ENCODE assay signal across 9 cellular contexts in genomic region chr12:102479099-102479887, GRCh38. TPM values are rescaled to one million over a fixed set of nuclear protein-coding genes. Genes with fewer than 3 reads are reported as not detected.
DNase-seq lines count a peak whose midpoint lies in the region; ATAC-seq, FAIRE-seq and TF ChIP-seq lines count a peak whose summit lies in the region.
"Had no signal": no experiment of that assay in that cellular context is flagged by ENCODE, and none has a peak within 500 bp of the region (broad histone marks: within the 10 kb centered on the region; RNA-seq: fewer than 3 reads in every experiment).

No MANE protein-coding gene starts in this region.

- H4K91ac ChIP-seq in H1 (replicated peaks; ENCODE audit: insufficient read length, low read length) = no peak overlapping the region

- no peaks in the 10 kb centered on the region for H3K23me2 ChIP-seq in H1 (ENCODE audit: low read depth, low read length)

- H4K20me1 ChIP-seq in H1 (replicated peaks in 1 of 2; ENCODE audit: control insufficient read depth in 1 of 2, insufficient read depth in 2 of 2, low read length in 2 of 2) = no peaks in the 10 kb centered on the region

- H3K27me3 ChIP-seq in H1 (replicated peaks in 1 of 4; ENCODE audit: control insufficient read depth in 3 of 4, extremely low read depth in 1 of 4, insufficient read depth in 3 of 4, low read length in 3 of 4) = no peaks in the 10 kb centered on the region

- TF ChIP-seq EP300 in H1 (IDR thresholded peaks at IDR 0.05; ENCODE audit: borderline replicate concordance in 1 of 2, low read depth in 2 of 2, low read length in 2 of 2) = no peak

- CTCF ChIA-PET in H1 (lab: Charles Lee; ENCODE audit: partially characterized antibody) = interaction anchor here (1.0 to 1.5 kb wide), 4 partner anchors 179 to 899 kb away, joined by 3 to 8 read pairs (median 4); no protein-coding TSS in a partner anchor
- CTCF ChIA-PET in GM10248 (lab: Yijun Ruan, JAX) = interaction anchor here (0.6 to 1.8 kb wide), 7 partner anchors 9 to 847 kb away, joined by 3 to 6 read pairs (median 4); no protein-coding TSS in a partner anchor

- H2BK15ac ChIP-seq in H1 (ENCODE audit: low read length) = no peak overlapping the region

- no peaks in the 10 kb centered on the region for H3K36me3 ChIP-seq in H1 (ENCODE audit: control insufficient read depth in 2 of 4, insufficient read depth in 4 of 4, low read length in 3 of 4)

- no peak overlapping the region for H3K9ac ChIP-seq in H1 (replicated peaks in 1 of 4; ENCODE audit: extremely low read depth in 1 of 4, low read depth in 3 of 4, low read length in 3 of 4)

- no peak overlapping the region for H2AK5ac ChIP-seq in H1 (ENCODE audit: low read depth, low read length)

- POLR2A ChIA-PET in H1 (lab: Charles Lee; ENCODE audit: partially characterized antibody) = no interaction called here
- POLR2A ChIA-PET in GM10248 (lab: Yijun Ruan, JAX) = no interaction called here

- no peak for TF ChIP-seq RAD21 in H1 (IDR thresholded peaks at IDR 0.05 in 1 of 2, conservative IDR thresholded peaks at IDR 0.05 in 1 of 2; ENCODE audit: low read depth in 2 of 2, low read length in 2 of 2)

- ATAC-seq in GM21367 (IDR thresholded peaks at IDR 0.05; ENCODE audit: unreplicated experiment) (peak; percentile 22), HG03520 (IDR thresholded peaks at IDR 0.05; ENCODE audit: unreplicated experiment) (peak; percentile 28), sciatic nerve (peak; percentile 47)

- no peak overlapping the region for H3K4me3 ChIP-seq in H1 (ENCODE audit: extremely low read depth in 1 of 4, insufficient read depth in 2 of 4, low read depth in 3 of 4, low read length in 4 of 4)

- no peak for TF ChIP-seq POLR2A in H1 (IDR thresholded peaks at IDR 0.05; ENCODE audit: control extremely low read depth in 1 of 2, low read depth in 2 of 2, low read length in 2 of 2)

- H3K56ac ChIP-seq in H1 (replicated peaks; ENCODE audit: insufficient read length, low read depth, low read length) = no peak overlapping the region

- no peak overlapping the region for H2BK12ac ChIP-seq in H1 (ENCODE audit: low read depth, low read length)

- H4K8ac ChIP-seq in H1 (ENCODE audit: extremely low read depth, insufficient read depth, low read length) = no peak overlapping the region

- intact Hi-C loops in sciatic nerve (cut with DNase I) = no loop called here

- FAIRE-seq in H1 (lab: Jason Lieb, UNC) = no peak

- no peak overlapping the region for H3K18ac ChIP-seq in H1 (ENCODE audit: extremely low read depth, low read length)

- no peak overlapping the region for H4K5ac ChIP-seq in H1 (ENCODE audit: insufficient read length, low read depth, low read length)

- WGBS in H1 (ENCODE audit: extremely low coverage in 1 of 2, insufficient coverage in 1 of 2, insufficient read length in 1 of 2, insufficient replicate concordance in 2 of 2, low coverage in 1 of 2, low lambda C conversion rate in 2 of 2, missing lambda C conversion rate in 1 of 2), 2 experiments = 86% methylated on average over 11 of the region's 11 CpGs; no CpG with 5 or more reads in 1 of the 2 experiments

- H3K23ac ChIP-seq in H1 (ENCODE audit: insufficient read length) = no peak overlapping the region

- no peak overlapping the region for H2AFZ ChIP-seq in H1 (ENCODE audit: low read length)

- H3K79me1 ChIP-seq in H1 (ENCODE audit: low read depth, low read length) = no peaks in the 10 kb centered on the region

- H3K4ac ChIP-seq in H1 (replicated peaks; ENCODE audit: insufficient read length, low read depth, low read length) = no peak overlapping the region

- H2BK120ac ChIP-seq in H1 (replicated peaks; ENCODE audit: low read depth, low read length) = no peak overlapping the region

- DNase-seq in EH (ENCODE audit: low read depth) (peak; percentile 67), H1 (ENCODE audit: low read depth in 1 of 2, low spot score in 2 of 2) (no peak), sciatic nerve (ENCODE audit: low spot score) (no peak), HUDEP-2 (lab: John Stamatoyannopoulos, UW; ENCODE audit: unreplicated experiment in 76 of 76) (no peak), GM10248 (ENCODE audit: extremely low spot score) (no peak)
- DNase-seq in activated CD4-positive, CD25-positive, alpha-beta regulatory T cell (lab: John Stamatoyannopoulos, UW) = no peak

- no peak overlapping the region for H3K14ac ChIP-seq in H1 (ENCODE audit: insufficient read length)

- peaks cover 6 to 12% (median 8%) of the 10 kb centered on the region in 4 experiments; a peak in 5 of 7 replicates for H3K4me1 ChIP-seq in H1 (replicated peaks in 1 of 4; ENCODE audit: control insufficient read depth in 3 of 4, insufficient read depth in 4 of 4, low read length in 3 of 4)

- H3K79me2 ChIP-seq in H1 (ENCODE audit: control insufficient read depth in 1 of 2, insufficient read depth in 2 of 2, low read length in 2 of 2) = no peaks in the 10 kb centered on the region

- H3K27ac ChIP-seq in H1 (ENCODE audit: low read depth, low read length) = no peak overlapping the region

- TF ChIP-seq CTCF in H1 (IDR thresholded peaks at IDR 0.05; ENCODE audit: control extremely low read depth in 1 of 3, insufficient read depth in 1 of 3, low read depth in 1 of 3, low read length in 3 of 3) (no peak), GM10248 (IDR thresholded peaks at IDR 0.05; ENCODE audit: control extremely low read depth, extremely low read depth, low read depth, missing control alignments) (no peak)

- H3K4me2 ChIP-seq in H1 (ENCODE audit: insufficient read depth in 1 of 2, low read depth in 2 of 2, low read length in 2 of 2) = 0 out of 4 replicates have a peak overlapping the region, but pooled peaks of 1 of the 2 experiments have one; percentile 21

- no peak overlapping the region for H2BK5ac ChIP-seq in H1 (ENCODE audit: low read depth, low read length)

- no peak overlapping the region for H2BK20ac ChIP-seq in H1 (ENCODE audit: low read length)

- no peaks in the 10 kb centered on the region for H3K9me3 ChIP-seq in H1 (ENCODE audit: insufficient read depth in 2 of 2, low read depth in 1 of 2, low read length in 1 of 2)

TF ChIP-seq in H1, 55 proteins besides CTCF, POLR2A, EP300 and RAD21:
- TF ChIP-seq TAF7 (optimal IDR thresholded peaks at IDR 0.05; ENCODE audit: borderline replicate concordance, low read depth, low read length) = no peak
- TF ChIP-seq ASH2L (IDR thresholded peaks at IDR 0.05; ENCODE audit: low read length) = no peak
- TF ChIP-seq JUND (IDR thresholded peaks at IDR 0.05; ENCODE audit: low read length) = peak; percentile 26; the same call in 1 of the 2 replicates
- peak; percentile 70; the same call in 1 of the 2 replicates for TF ChIP-seq MAFK (IDR thresholded peaks at IDR 0.05; ENCODE audit: low read depth, low read length)

RNA-seq across cellular contexts. Expression of gene IGF1, which starts 1.1 kb away (rescaled TPM):
- not detected in 2 replicates for total RNA-seq in H1 (2021; fragmentation: NEBNext Ultra II Directional; extraction: Animal tissue kit (Norgen Biotek cat#: 25700))
- not detected in 2 replicates for polyA plus RNA-seq in H1 (2011; rRNA removed)
- polyA plus RNA-seq in H1 (2011; cell fraction: cytosol; rRNA removed) = not detected
- polyA plus RNA-seq in H1 (2011; cell fraction: nucleus; rRNA removed) = not detected
- polyA plus RNA-seq in H1 (2012, experiment 1 of 2) = 0.22 TPM in 1 of 4 replicates, not detected in the others
- polyA plus RNA-seq in H1 (2012, experiment 2 of 2) = not detected
- polyA plus RNA-seq in H1 (2013, experiment 1 of 2) = 0.02 TPM
- polyA plus RNA-seq in H1 (2013, experiment 2 of 2) = not detected
- not detected in 2 replicates for polyA minus RNA-seq in H1 (2011; rRNA and poly(A)+ RNA removed)
- not detected for polyA minus RNA-seq in H1 (2011; cell fraction: cytosol; rRNA and poly(A)+ RNA removed)
- not detected for polyA minus RNA-seq in H1 (2011; cell fraction: nucleus; rRNA and poly(A)+ RNA removed)
- 52.1 TPM for total RNA-seq in sciatic nerve
- total RNA-seq: HT1080 had no signal

Comparison
In these comparisons a context has a peak if more than half of its experiments do, and no peak if none do; other contexts are left out.
1. RNA of gene IGF1, which starts 1.1 kb away (total RNA-seq): 52.1 TPM in sciatic nerve (single experiment); not detected in H1; every median in the first group is over 10 times any median in the second.
2. Peak in every context shown above with its lines, with median percentiles within 50 percentile points of each other: ATAC-seq.